ENCODE assay signal across 1 cellular context in genomic region chr1:230725256-230726012, GRCh38.
TF ChIP-seq lines count a peak whose summit lies in the region.

No MANE protein-coding gene starts in this region.

TF ChIP-seq in HepG2, 621 proteins besides CTCF, POLR2A, EP300 and RAD21 (continued from another document and continues in another):
- TF ChIP-seq ZNF576 (CRISPR knock-in tag; IDR thresholded peaks at IDR 0.05) (no peak), ZNF652 (CRISPR knock-in tag; IDR thresholded peaks at IDR 0.05; ENCODE audit: borderline replicate concordance, low read depth) (peak; percentile 21; the same call in 1 of the 2 replicates), ZSCAN20 (CRISPR knock-in tag; IDR thresholded peaks at IDR 0.05; ENCODE audit: borderline replicate concordance) (no peak), ZNF235 (CRISPR knock-in tag; IDR thresholded peaks at IDR 0.05; ENCODE audit: borderline replicate concordance) (no peak), MEIS2 (CRISPR knock-in tag; IDR thresholded peaks at IDR 0.05) (0 out of 2 replicates have a peak, but pooled peaks have one; percentile 47), TOE1 (CRISPR knock-in tag; IDR thresholded peaks at IDR 0.05) (no peak), ZFX (CRISPR knock-in tag; IDR thresholded peaks at IDR 0.05; ENCODE audit: low read depth) (no peak), GTF2F1 (IDR thresholded peaks at IDR 0.05; ENCODE audit: low read length) (no peak), SNRNP70 (IDR thresholded peaks at IDR 0.05; ENCODE audit: low read depth, low read length) (no peak), ZNF10 (CRISPR knock-in tag; IDR thresholded peaks at IDR 0.05; ENCODE audit: borderline replicate concordance, low read depth) (no peak), ZFP41 (CRISPR knock-in tag; IDR thresholded peaks at IDR 0.05; ENCODE audit: borderline replicate concordance) (no peak), ZNF607 (CRISPR knock-in tag; IDR thresholded peaks at IDR 0.05; ENCODE audit: borderline replicate concordance) (no peak), ZNF121 (CRISPR knock-in tag; IDR thresholded peaks at IDR 0.05) (no peak), ZNF282 (IDR thresholded peaks at IDR 0.05; ENCODE audit: partially characterized antibody) (no peak), DNMT3B (CRISPR knock-in tag; conservative IDR thresholded peaks at IDR 0.05) (no peak), JUND (CRISPR knock-in tag; IDR thresholded peaks at IDR 0.05) (no peak), HES4 (CRISPR knock-in tag; IDR thresholded peaks at IDR 0.05; ENCODE audit: borderline replicate concordance) (no peak), ZNF256 (CRISPR knock-in tag; conservative IDR thresholded peaks at IDR 0.05) (no peak), RXRB (CRISPR knock-in tag; IDR thresholded peaks at IDR 0.05; ENCODE audit: borderline replicate concordance) (peak; percentile 69; the same call in 1 of the 2 replicates), ZBTB7A (CRISPR knock-in tag; IDR thresholded peaks at IDR 0.05) (no peak), TP53 (CRISPR knock-in tag; conservative IDR thresholded peaks at IDR 0.05) (no peak), RNF2 (conservative IDR thresholded peaks at IDR 0.05; ENCODE audit: low read depth) (no peak), KLF12 (CRISPR knock-in tag; IDR thresholded peaks at IDR 0.05; ENCODE audit: borderline replicate concordance) (no peak), RBFOX2 (IDR thresholded peaks at IDR 0.05; ENCODE audit: low read depth, low read length) (no peak), HOMEZ (CRISPR knock-in tag; IDR thresholded peaks at IDR 0.05; ENCODE audit: low read depth) (peak; percentile 74; the same call in 1 of the 2 replicates), SIN3A (IDR thresholded peaks at IDR 0.05; ENCODE audit: borderline replicate concordance, low read depth, low read length) (no peak), ZMYM2 (CRISPR knock-in tag; IDR thresholded peaks at IDR 0.05) (no peak), ZFP36 (IDR thresholded peaks at IDR 0.05; ENCODE audit: borderline replicate concordance, low read depth, low read length, partially characterized antibody) (no peak), ZNF280D (CRISPR knock-in tag; IDR thresholded peaks at IDR 0.05) (no peak), RBM22 (optimal IDR thresholded peaks at IDR 0.05; ENCODE audit: low read length) (no peak), ZNF800 (CRISPR knock-in tag; IDR thresholded peaks at IDR 0.05) (no peak), ZNF260 (CRISPR knock-in tag; IDR thresholded peaks at IDR 0.05; ENCODE audit: borderline replicate concordance, low read depth) (no peak), NKX3-1 (CRISPR knock-in tag; IDR thresholded peaks at IDR 0.05) (no peak), PCBP2 (optimal IDR thresholded peaks at IDR 0.05; ENCODE audit: low read depth, low read length, poor library complexity, severe bottlenecking) (no peak), ZNF776 (CRISPR knock-in tag; IDR thresholded peaks at IDR 0.05) (no peak), ZNF274 (CRISPR knock-in tag; IDR thresholded peaks at IDR 0.05) (no peak), CENPT (CRISPR knock-in tag; IDR thresholded peaks at IDR 0.05; ENCODE audit: low read depth) (no peak), CHD2 (IDR thresholded peaks at IDR 0.05; ENCODE audit: low read depth, low read length) (no peak), HHEX (CRISPR knock-in tag; IDR thresholded peaks at IDR 0.05) (peak; percentile 51; the same call in 1 of the 2 replicates), MEF2D (CRISPR knock-in tag; IDR thresholded peaks at IDR 0.05) (no peak), RFX3 (CRISPR knock-in tag; IDR thresholded peaks at IDR 0.05) (no peak), MAZ (IDR thresholded peaks at IDR 0.05; ENCODE audit: borderline replicate concordance, low read depth, low read length) (no peak), MAZ (CRISPR knock-in tag; IDR thresholded peaks at IDR 0.05; ENCODE audit: low read depth) (no peak), SIN3B (IDR thresholded peaks at IDR 0.05; ENCODE audit: low read length) (no peak), ZNF503 (CRISPR knock-in tag; IDR thresholded peaks at IDR 0.05) (peak; percentile 39; the same call in 1 of the 2 replicates), HOXA5 (CRISPR knock-in tag; IDR thresholded peaks at IDR 0.05) (no peak), KLF9 (CRISPR knock-in tag; IDR thresholded peaks at IDR 0.05; ENCODE audit: low read depth) (no peak), ZNF562 (CRISPR knock-in tag; IDR thresholded peaks at IDR 0.05; ENCODE audit: borderline replicate concordance) (no peak), ZNF180 (CRISPR knock-in tag; IDR thresholded peaks at IDR 0.05; ENCODE audit: borderline replicate concordance, low read depth) (no peak), PHF20 (CRISPR knock-in tag; IDR thresholded peaks at IDR 0.05) (no peak), ZSCAN12 (CRISPR knock-in tag; IDR thresholded peaks at IDR 0.05) (no peak), MBD4 (IDR thresholded peaks at IDR 0.05; ENCODE audit: borderline replicate concordance, low read length) (no peak), ZNF768 (CRISPR knock-in tag; IDR thresholded peaks at IDR 0.05) (no peak), DR1 (CRISPR knock-in tag; IDR thresholded peaks at IDR 0.05) (no peak), MTA3 (CRISPR knock-in tag; IDR thresholded peaks at IDR 0.05) (no peak), ZNF564 (CRISPR knock-in tag; IDR thresholded peaks at IDR 0.05) (no peak), GPBP1L1 (CRISPR knock-in tag; IDR thresholded peaks at IDR 0.05) (no peak), CERS6 (CRISPR knock-in tag; IDR thresholded peaks at IDR 0.05) (no peak), CCDC6 (CRISPR knock-in tag; IDR thresholded peaks at IDR 0.05) (no peak), ZNF691 (CRISPR knock-in tag; IDR thresholded peaks at IDR 0.05; ENCODE audit: borderline replicate concordance, low read depth) (no peak), ZNF230 (CRISPR knock-in tag; IDR thresholded peaks at IDR 0.05) (no peak), ZNF746 (CRISPR knock-in tag; IDR thresholded peaks at IDR 0.05) (no peak), SMC3 (IDR thresholded peaks at IDR 0.05; ENCODE audit: low read length) (no peak), ZNF3 (CRISPR knock-in tag; IDR thresholded peaks at IDR 0.05) (no peak), MTF1 (CRISPR knock-in tag; IDR thresholded peaks at IDR 0.05) (no peak), ZNF460 (CRISPR knock-in tag; IDR thresholded peaks at IDR 0.05; ENCODE audit: borderline replicate concordance) (no peak), XBP1 (CRISPR knock-in tag; IDR thresholded peaks at IDR 0.05) (no peak), ZNF263 (CRISPR knock-in tag; IDR thresholded peaks at IDR 0.05) (no peak), ZNF207 (IDR thresholded peaks at IDR 0.05; ENCODE audit: borderline replicate concordance) (no peak), ATF7 (IDR thresholded peaks at IDR 0.05) (no peak), ATF7 (CRISPR knock-in tag; IDR thresholded peaks at IDR 0.05) (no peak), ATF1 (CRISPR knock-in tag; IDR thresholded peaks at IDR 0.05) (peak; percentile 21; the same call in 1 of the 2 replicates), ATF2 (CRISPR knock-in tag; IDR thresholded peaks at IDR 0.05) (peak; percentile 33; the same call in 1 of the 2 replicates)
